ENCODE assay signal across 20 cellular contexts in genomic region chr2:108987111-108987510, GRCh38. TPM values are rescaled to one million over a fixed set of nuclear protein-coding genes. Genes with fewer than 3 reads are reported as not detected.
A peak's percentile ranks its signal among the peaks of the same experiment; 100 is the strongest.
DNase-seq lines count a peak whose midpoint lies in the region; ATAC-seq and TF ChIP-seq lines count a peak whose summit lies in the region.
"Had no signal": no experiment of that assay in that cellular context is flagged by ENCODE, and none has a peak within 500 bp of the region (broad histone marks: within the 10 kb centered on the region; RNA-seq: fewer than 3 reads in every experiment).

No MANE protein-coding gene starts in this region.

- intact Hi-C loops in CD4-positive, alpha-beta T cell (cut with DNase I, micrococcal nuclease): loop anchor here (1.0 to 10.0 kb wide), 5 partner anchors 22 to 202 kb away; partner anchors contain the start of gene CCDC138 (in 2 of the 2)
- intact Hi-C loops in activated CD4-positive, alpha-beta T cell treated with anti-CD3 and anti-CD28 coated beads for 36 hours (cut with DNase I, micrococcal nuclease): loop anchor here (2.0 to 5.0 kb wide), 3 partner anchors 200 to 1050 kb away; partner anchors contain the start of gene CCDC138 (in 2 of the 2)

- H3K27ac ChIP-seq in CD4-positive, alpha-beta T cell (ENCODE audit: low read depth, low read length): no peak overlapping the region
- H3K27ac ChIP-seq: HL-60, KMS-11, left ventricle myocardium inferior, vagina, VCaP had no signal

- peak; percentile 78 for ATAC-seq in CD4-positive, alpha-beta T cell (ENCODE audit: poor library complexity)
- peak; percentile 86 for ATAC-seq in activated CD4-positive, alpha-beta T cell treated with anti-CD3 and anti-CD28 coated beads for 36 hours
- no peak for ATAC-seq in GM18519 (IDR thresholded peaks at IDR 0.05; ENCODE audit: low FRiP score, unreplicated experiment)

- H3K27me3 ChIP-seq in CD4-positive, alpha-beta T cell (ENCODE audit: control insufficient read depth, insufficient read depth, low read length): no peaks in the 10 kb centered on the region
- H3K27me3 ChIP-seq: vagina had no signal

- CTCF ChIA-PET in CD4-positive, alpha-beta T cell (lab: Charles Lee): interaction anchor here (0.8 to 2.6 kb wide), 4 partner anchors 23 to 58 kb away, joined by 3 to 11 read pairs (median 5); no protein-coding TSS in a partner anchor
- CTCF ChIA-PET in activated CD4-positive, alpha-beta T cell treated with anti-CD3 and anti-CD28 coated beads for 36 hours (lab: Charles Lee): interaction anchor here (0.7 to 7.1 kb wide), 12 partner anchors 9 to 229 kb away, joined by 3 to 58 read pairs (median 4); no protein-coding TSS in a partner anchor

- H3K4me3 Mint-ChIP-seq in CD4-positive, alpha-beta T cell: peak overlapping the region; percentile 94
- H3K4me3 Mint-ChIP-seq in activated CD4-positive, alpha-beta T cell treated with anti-CD3 and anti-CD28 coated beads for 36 hours: peak overlapping the region; percentile 52
- H3K4me3 Mint-ChIP-seq in nephron: peak overlapping the region in 2 of 3 experiments; percentile 33 to 78

- no peaks in the 10 kb centered on the region for H3K9me3 ChIP-seq in CD4-positive, alpha-beta T cell (ENCODE audit: control insufficient read depth, low read length)
- H3K9me3 ChIP-seq: left ventricle myocardium inferior, vagina had no signal

- H3K27ac Mint-ChIP-seq in CD4-positive, alpha-beta T cell: peak overlapping the region; percentile 84
- H3K27ac Mint-ChIP-seq in activated CD4-positive, alpha-beta T cell treated with anti-CD3 and anti-CD28 coated beads for 36 hours: peak overlapping the region; percentile 80
- no peak overlapping the region for H3K27ac Mint-ChIP-seq in nephron

- peak; percentile 52 for TF ChIP-seq CTCF in CD4-positive, alpha-beta T cell (IDR thresholded peaks at IDR 0.05)
- TF ChIP-seq CTCF in nephron (IDR thresholded peaks at IDR 0.05; ENCODE audit: unreplicated experiment in 3 of 3): no peak

- no peaks in the 10 kb centered on the region for H3K9me3 Mint-ChIP-seq in CD4-positive, alpha-beta T cell
- H3K9me3 Mint-ChIP-seq in activated CD4-positive, alpha-beta T cell treated with anti-CD3 and anti-CD28 coated beads for 36 hours (ENCODE audit: low read depth): no peaks in the 10 kb centered on the region
- no peaks in the 10 kb centered on the region for H3K9me3 Mint-ChIP-seq in nephron

- peaks cover 15% of the 10 kb centered on the region for H3K36me3 Mint-ChIP-seq in CD4-positive, alpha-beta T cell (ENCODE audit: low read depth)
- H3K36me3 Mint-ChIP-seq in activated CD4-positive, alpha-beta T cell treated with anti-CD3 and anti-CD28 coated beads for 36 hours (ENCODE audit: low read depth): no peaks in the 10 kb centered on the region
- H3K36me3 Mint-ChIP-seq in nephron (ENCODE audit: low read depth): no peaks in the 10 kb centered on the region

- no peaks in the 10 kb centered on the region for H3K27me3 Mint-ChIP-seq in CD4-positive, alpha-beta T cell
- no peaks in the 10 kb centered on the region for H3K27me3 Mint-ChIP-seq in activated CD4-positive, alpha-beta T cell treated with anti-CD3 and anti-CD28 coated beads for 36 hours
- peaks cover 44% of the 10 kb centered on the region for H3K27me3 Mint-ChIP-seq in nephron (ENCODE audit: low read depth)

- POLR2A ChIA-PET in CD4-positive, alpha-beta T cell (lab: Charles Lee): interaction anchor here (0.7 to 9.1 kb wide), 6 partner anchors 9 to 58 kb away, joined by 3 to 109 read pairs (median 4); no protein-coding TSS in a partner anchor
- POLR2A ChIA-PET in activated CD4-positive, alpha-beta T cell treated with anti-CD3 and anti-CD28 coated beads for 36 hours (lab: Charles Lee): interaction anchor here (1.5 kb wide), 1 partner anchor 19 kb away, joined by 4 read pairs; no protein-coding TSS in a partner anchor

- peaks cover 80% of the 10 kb centered on the region for H3K4me1 Mint-ChIP-seq in CD4-positive, alpha-beta T cell (ENCODE audit: low read depth)
- H3K4me1 Mint-ChIP-seq in activated CD4-positive, alpha-beta T cell treated with anti-CD3 and anti-CD28 coated beads for 36 hours: peaks cover 72% of the 10 kb centered on the region
- H3K4me1 Mint-ChIP-seq in nephron: peaks cover 16% of the 10 kb centered on the region

- DNase-seq in CD4-positive, alpha-beta T cell: peak in 9 of 10 experiments; percentile 23 to 58 (median 44)
- peak; percentile 77 for DNase-seq in activated CD4-positive, alpha-beta T cell treated with anti-CD3 and anti-CD28 coated beads for 36 hours
- DNase-seq in activated naive CD4-positive, alpha-beta T cell treated with anti-CD3 and anti-CD28 coated beads, Interleukin-2, amount 50 U/mL, for 16 hours: peak; percentile 45
- DNase-seq in retina (no peak), NCI-H2196 (lab: John Stamatoyannopoulos, UW; ENCODE audit: unreplicated experiment) (no peak)
- DNase-seq in activated CD8-positive, alpha-beta memory T cell treated with anti-CD3 and anti-CD28 coated beads, Interleukin-2, amount 50 U/mL, for 48 hours: no peak
- DNase-seq: COR-L47, erythroblast, left ventricle myocardium inferior, NCI-H1092 treated with DMSO at 0.1 percent for 48 hours had no signal

RNA-seq across cellular contexts. Expression of gene EDAR, which starts 1.9 kb away (rescaled TPM):
- total RNA-seq in CD4-positive, alpha-beta T cell: 10 to 100 TPM in 1 of 2 experiments, 1 to 10 TPM in 1; 9.4 to 10.3 TPM
- under 1 TPM; 0.78 to 0.81 TPM for total RNA-seq in activated CD4-positive, alpha-beta T cell treated with anti-CD3 and anti-CD28 coated beads for 36 hours
- total RNA-seq: astrocyte, G401, glomerular endothelial cell, posterior vena cava had no signal

Comparison
In these comparisons a context has a peak if more than half of its experiments do, and no peak if none do; other contexts are left out.
1. DNase-seq: peak in CD4-positive, alpha-beta T cell (9 of 10), activated CD4-positive, alpha-beta T cell treated with anti-CD3 and anti-CD28 coated beads for 36 hours (single experiment) and activated naive CD4-positive, alpha-beta T cell treated with anti-CD3 and anti-CD28 coated beads, Interleukin-2, amount 50 U/mL, for 16 hours (single experiment); none in retina (single experiment), NCI-H2196 (single experiment) and activated CD8-positive, alpha-beta memory T cell treated with anti-CD3 and anti-CD28 coated beads, Interleukin-2, amount 50 U/mL, for 48 hours (single experiment).
2. H3K27ac Mint-ChIP-seq: peak in CD4-positive, alpha-beta T cell (single experiment) and activated CD4-positive, alpha-beta T cell treated with anti-CD3 and anti-CD28 coated beads for 36 hours (single experiment); none in nephron (0 of 3).
3. RNA of gene EDAR, which starts 1.9 kb away (total RNA-seq): 9.4 to 10.3 TPM in CD4-positive, alpha-beta T cell; 0.78 to 0.81 TPM in activated CD4-positive, alpha-beta T cell treated with anti-CD3 and anti-CD28 coated beads for 36 hours; every median in the first group is over 4 times any median in the second.
4. Peak in every context shown above with its lines, with median percentiles within 50 percentile points of each other: H3K4me3 Mint-ChIP-seq.